In genomic region chr18:500230-500555, GRCh38 we compare ENCODE assay signal across 9 cellular contexts. TPM values are rescaled to one million over a fixed set of nuclear protein-coding genes. Genes with fewer than 3 reads are reported as not detected.
DNase-seq lines count a peak whose midpoint lies in the region; ATAC-seq and TF ChIP-seq lines count a peak whose summit lies in the region.
"Had no signal": no experiment of that assay in that cellular context is flagged by ENCODE, and none has a peak within 500 bp of the region (broad histone marks: within the 10 kb centered on the region; RNA-seq: fewer than 3 reads in every experiment).

No MANE protein-coding gene starts in this region.

- H3K4me1 ChIP-seq in ectodermal cell (ENCODE audit: control insufficient read depth, insufficient read depth, low read length) (peaks cover 7% of the 10 kb centered on the region), mesenchymal stem cell (ENCODE audit: control insufficient read depth, insufficient read depth, low read depth, low read length) (peaks cover 15% of the 10 kb centered on the region), tibial nerve (peaks cover 0 to 25% (median 2%) of the 10 kb centered on the region in 4 donors)

- no peak overlapping the region for H4K8ac ChIP-seq in mesenchymal stem cell (ENCODE audit: low read length)

- TF ChIP-seq CTCF in tibial nerve (IDR thresholded peaks at IDR 0.05) = peak in 2 of 5 experiments; percentile 22 to 25

- no peak overlapping the region for H2AFZ ChIP-seq in mesenchymal stem cell (ENCODE audit: low read depth, low read length)

- peak; percentile 63 for DNase-seq in DMS53 (lab: John Stamatoyannopoulos, UW)
- DNase-seq in DMS53 treated with DMSO at 0.1 percent for 48 hours (lab: John Stamatoyannopoulos, UW; ENCODE audit: unreplicated experiment) = no peak
- no peak for DNase-seq in mesenchymal stem cell
- no peak for DNase-seq in tibial nerve (ENCODE audit: low spot score in 2 of 2)
- DNase-seq in effector CD8-positive, alpha-beta T cell (lab: John Stamatoyannopoulos, UW) = no peak
- no peak for DNase-seq in NCI-H345 (lab: John Stamatoyannopoulos, UW)
- DNase-seq: left colon had no signal

- H2BK15ac ChIP-seq in mesenchymal stem cell (ENCODE audit: low read depth, poor library complexity, severe bottlenecking) = no peak overlapping the region

- no peak overlapping the region for H3K23ac ChIP-seq in mesenchymal stem cell (ENCODE audit: low read length in 2 of 2)

- H3K27ac ChIP-seq in ectodermal cell (ENCODE audit: insufficient read depth, low read depth, low read length, poor library complexity, severe bottlenecking) (no peak overlapping the region), mesenchymal stem cell (ENCODE audit: low read length, poor library complexity, severe bottlenecking) (no peak overlapping the region), tibial nerve (peak overlapping the region in 3 of 4 donors; percentile 7 to 56 (median 36))

- peak overlapping the region; percentile 97 for H3K4me2 ChIP-seq in mesenchymal stem cell (ENCODE audit: low read length, poor library complexity, severe bottlenecking)

- peaks cover 46% of the 10 kb centered on the region for H3K27me3 ChIP-seq in ectodermal cell (ENCODE audit: control insufficient read depth, insufficient read depth, low read length, poor library complexity, severe bottlenecking)
- H3K27me3 ChIP-seq in mesenchymal stem cell (ENCODE audit: control insufficient read depth in 1 of 2, insufficient read depth in 1 of 2, low read length in 2 of 2) = no peaks in the 10 kb centered on the region
- H3K27me3 ChIP-seq in tibial nerve = peaks cover 0 to 22% of the 10 kb centered on the region in 2 donors

- peak overlapping the region; percentile 79 for H3K4me3 ChIP-seq in ectodermal cell (ENCODE audit: insufficient read depth, low read depth, low read length)
- H3K4me3 ChIP-seq in mesenchymal stem cell (ENCODE audit: insufficient read depth in 1 of 2, low read depth in 1 of 2, low read length in 2 of 2) = peak overlapping the region; percentile 68 to 89
- peak overlapping the region; percentile 30 to 65 (median 34) for H3K4me3 ChIP-seq in tibial nerve

- ATAC-seq in GM18498 (IDR thresholded peaks at IDR 0.05; ENCODE audit: unreplicated experiment) = no peak
- ATAC-seq: left colon had no signal

- H2AK5ac ChIP-seq in mesenchymal stem cell (ENCODE audit: low read length, severe bottlenecking) = no peak overlapping the region

- H3K36me3 ChIP-seq in ectodermal cell (ENCODE audit: control insufficient read depth, insufficient read depth, low read length) (no peaks in the 10 kb centered on the region), mesenchymal stem cell (ENCODE audit: control insufficient read depth in 1 of 2, insufficient read depth in 2 of 2, low read depth in 1 of 2, low read length in 2 of 2) (no peaks in the 10 kb centered on the region), tibial nerve (no peaks in the 10 kb centered on the region)

- no peak overlapping the region for H2BK120ac ChIP-seq in mesenchymal stem cell (ENCODE audit: low read depth, low read length)

- H3K4ac ChIP-seq in mesenchymal stem cell (ENCODE audit: low read depth in 1 of 2, low read length in 2 of 2) = no peak overlapping the region

- H3K79me1 ChIP-seq in mesenchymal stem cell (replicated peaks; ENCODE audit: low read length, poor library complexity, severe bottlenecking) = no peaks in the 10 kb centered on the region

- peak overlapping the region; percentile 88 for H3K9ac ChIP-seq in mesenchymal stem cell (ENCODE audit: low read length)

- TF ChIP-seq POLR2A in tibial nerve (IDR thresholded peaks at IDR 0.05) = no peak

- H2BK12ac ChIP-seq in mesenchymal stem cell (ENCODE audit: low read length in 2 of 2) = no peak overlapping the region

- 0% methylated on average over 40 of the region's 40 CpGs for WGBS in ectodermal cell, 2 experiments
- WGBS in mesenchymal stem cell = under 1% methylated on average over 22 of the region's 40 CpGs
- 1 to 2% methylated on average over 15 of the region's 40 CpGs for WGBS in tibial nerve, 2 donors

- no peak overlapping the region for H3K18ac ChIP-seq in mesenchymal stem cell (ENCODE audit: low read depth in 1 of 2, low read length in 2 of 2)

- no peak overlapping the region for H3K14ac ChIP-seq in mesenchymal stem cell (ENCODE audit: low read length in 2 of 2)

- no peak overlapping the region for H4K91ac ChIP-seq in mesenchymal stem cell (ENCODE audit: low read length)

- TF ChIP-seq EP300 in tibial nerve (IDR thresholded peaks at IDR 0.05) = no peak

- no peaks in the 10 kb centered on the region for H3K9me3 ChIP-seq in ectodermal cell (ENCODE audit: control insufficient read depth, low read length)
- no peaks in the 10 kb centered on the region for H3K9me3 ChIP-seq in mesenchymal stem cell (ENCODE audit: control insufficient read depth, low read length)
- no peaks in the 10 kb centered on the region for H3K9me3 ChIP-seq in tibial nerve

- no peak overlapping the region for H2BK5ac ChIP-seq in mesenchymal stem cell (ENCODE audit: low read depth, low read length, poor library complexity, severe bottlenecking)

RNA-seq across cellular contexts. Expression of gene COLEC12, which starts 0.3 kb away (rescaled TPM):
- 108 TPM for polyA plus RNA-seq in ectodermal cell (2013, experiment 1 of 4)
- 117 TPM for polyA plus RNA-seq in ectodermal cell (2013, experiment 2 of 4)
- polyA plus RNA-seq in ectodermal cell (2013, experiment 3 of 4) = 73.4 TPM
- polyA plus RNA-seq in ectodermal cell (2013, experiment 4 of 4) = 89.7 TPM
- 8.9 TPM for polyA plus RNA-seq in mesenchymal stem cell (2013, experiment 1 of 2)
- 9.2 TPM for polyA plus RNA-seq in mesenchymal stem cell (2013, experiment 2 of 2)
- 10 to 100 TPM in 3 of 4 donors, 1 to 10 TPM in 1; 8.3 to 22.2 (median 21.4) TPM for total RNA-seq in tibial nerve

Comparison
In these comparisons a context has a peak if more than half of its experiments do, and no peak if none do; other contexts are left out.
1. H3K27ac ChIP-seq: peak in tibial nerve (3 of 4); none in ectodermal cell (single experiment) and mesenchymal stem cell (single experiment).
2. Peak in every context shown above with its lines, with median percentiles within 50 percentile points of each other: H3K4me3 ChIP-seq.